1 cellular context compared by ENCODE assay signal in the genomic region with DNA sequence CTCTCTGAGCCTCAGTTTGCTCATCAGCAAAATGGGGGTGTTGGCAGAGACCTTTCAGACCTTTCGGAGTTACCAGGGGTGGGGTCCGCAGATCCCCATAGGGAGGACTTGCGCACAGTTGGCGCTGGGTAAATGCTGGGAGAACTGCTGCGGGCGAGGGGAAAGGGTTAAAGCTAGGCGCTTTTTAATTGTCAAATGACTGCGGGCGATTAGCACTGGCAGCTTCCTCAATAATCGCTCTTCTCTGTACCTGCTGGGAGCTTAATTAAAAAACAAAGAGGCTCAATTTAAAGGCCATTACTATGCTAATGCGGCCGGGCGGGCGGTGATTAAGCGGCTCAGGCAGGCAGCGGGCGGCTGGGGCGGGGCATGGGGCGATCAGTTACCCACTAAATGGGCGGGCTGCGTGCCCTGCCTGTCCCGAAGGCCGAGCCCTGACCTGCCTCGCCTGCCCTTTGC.
TF ChIP-seq lines count a peak whose summit lies in the region.

No MANE protein-coding gene starts in this region.

TF ChIP-seq in SK-N-SH, 30 proteins besides CTCF, POLR2A, EP300 and RAD21 (continued from another document):
- TF ChIP-seq, protein P1, sequence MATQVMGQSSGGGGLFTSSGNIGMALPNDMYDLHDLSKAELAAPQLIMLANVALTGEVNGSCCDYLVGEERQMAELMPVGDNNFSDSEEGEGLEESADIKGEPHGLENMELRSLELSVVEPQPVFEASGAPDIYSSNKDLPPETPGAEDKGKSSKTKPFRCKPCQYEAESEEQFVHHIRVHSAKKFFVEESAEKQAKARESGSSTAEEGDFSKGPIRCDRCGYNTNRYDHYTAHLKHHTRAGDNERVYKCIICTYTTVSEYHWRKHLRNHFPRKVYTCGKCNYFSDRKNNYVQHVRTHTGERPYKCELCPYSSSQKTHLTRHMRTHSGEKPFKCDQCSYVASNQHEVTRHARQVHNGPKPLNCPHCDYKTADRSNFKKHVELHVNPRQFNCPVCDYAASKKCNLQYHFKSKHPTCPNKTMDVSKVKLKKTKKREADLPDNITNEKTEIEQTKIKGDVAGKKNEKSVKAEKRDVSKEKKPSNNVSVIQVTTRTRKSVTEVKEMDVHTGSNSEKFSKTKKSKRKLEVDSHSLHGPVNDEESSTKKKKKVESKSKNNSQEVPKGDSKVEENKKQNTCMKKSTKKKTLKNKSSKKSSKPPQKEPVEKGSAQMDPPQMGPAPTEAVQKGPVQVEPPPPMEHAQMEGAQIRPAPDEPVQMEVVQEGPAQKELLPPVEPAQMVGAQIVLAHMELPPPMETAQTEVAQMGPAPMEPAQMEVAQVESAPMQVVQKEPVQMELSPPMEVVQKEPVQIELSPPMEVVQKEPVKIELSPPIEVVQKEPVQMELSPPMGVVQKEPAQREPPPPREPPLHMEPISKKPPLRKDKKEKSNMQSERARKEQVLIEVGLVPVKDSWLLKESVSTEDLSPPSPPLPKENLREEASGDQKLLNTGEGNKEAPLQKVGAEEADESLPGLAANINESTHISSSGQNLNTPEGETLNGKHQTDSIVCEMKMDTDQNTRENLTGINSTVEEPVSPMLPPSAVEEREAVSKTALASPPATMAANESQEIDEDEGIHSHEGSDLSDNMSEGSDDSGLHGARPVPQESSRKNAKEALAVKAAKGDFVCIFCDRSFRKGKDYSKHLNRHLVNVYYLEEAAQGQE (IDR thresholded peaks at IDR 0.05; ENCODE audit: low read depth, low read length): no peak
- TF ChIP-seq, protein P2, sequence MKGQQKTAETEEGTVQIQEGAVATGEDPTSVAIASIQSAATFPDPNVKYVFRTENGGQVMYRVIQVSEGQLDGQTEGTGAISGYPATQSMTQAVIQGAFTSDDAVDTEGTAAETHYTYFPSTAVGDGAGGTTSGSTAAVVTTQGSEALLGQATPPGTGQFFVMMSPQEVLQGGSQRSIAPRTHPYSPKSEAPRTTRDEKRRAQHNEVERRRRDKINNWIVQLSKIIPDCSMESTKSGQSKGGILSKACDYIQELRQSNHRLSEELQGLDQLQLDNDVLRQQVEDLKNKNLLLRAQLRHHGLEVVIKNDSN (IDR thresholded peaks at IDR 0.05; ENCODE audit: borderline replicate concordance, low read depth): no peak
- no peak for TF ChIP-seq FOXJ3 (CRISPR knock-in tag; IDR thresholded peaks at IDR 0.05)
- no peak for TF ChIP-seq ELF1 (IDR thresholded peaks at IDR 0.05)
TF ChIP-seq in SK-N-SH: peak in this region for 0.
